ENCODE assay signal across 29 cellular contexts in genomic region chr2:15801904-15802303, GRCh38.
"Had no signal": no experiment of that assay in that cellular context is flagged by ENCODE, and none has a peak within 500 bp of the region (broad histone marks: within the 10 kb centered on the region; RNA-seq: fewer than 3 reads in every experiment).

No MANE protein-coding gene starts in this region.

- H3K27ac ChIP-seq: breast epithelium, cardiac muscle cell, coronary artery, esophagus muscularis mucosa, foreskin keratinocyte, gastrocnemius medialis, WERI-Rb-1 had no signal

- H3K4me3 ChIP-seq: breast epithelium, cardiac muscle cell, coronary artery, esophagus muscularis mucosa, gastrocnemius medialis had no signal

- DNase-seq: activated B cell treated with CpG ODN at 0.5 μM for 24 hours; activated CD4-positive, alpha-beta T cell treated with anti-CD3 and anti-CD28 coated beads for 48 hours; activated CD4-positive, alpha-beta T cell treated with anti-CD3 and anti-CD28 coated beads, Interleukin-2, amount 50 U/mL, for 1 hour; activated CD4-positive, alpha-beta T cell treated with anti-CD3 and anti-CD28 coated beads, Interleukin-2, amount 50 U/mL, for 48 hours; activated CD8-positive, alpha-beta memory T cell treated with anti-CD3 and anti-CD28 coated beads for 24 hours; activated CD8-positive, alpha-beta T cell treated with anti-CD3 and anti-CD28 coated beads for 36 hours; activated effector memory CD4-positive, alpha-beta T cell treated with Interleukin-2 at 50 U/mL for 16 hours; activated gamma-delta T cell treated with Interleukin-2 at 50 U/mL for 16 hours; activated naive CD4-positive, alpha-beta T cell treated with anti-CD3 and anti-CD28 coated beads, Interleukin-2, amount 50 U/mL, for 16 hours; activated naive CD4-positive, alpha-beta T cell treated with Interleukin-2 at 50 U/mL for 16 hours; activated T-cell treated with anti-CD3 and anti-CD28 coated beads, Interleukin-2, amount 50 U/mL, for 4 hours; amniotic stem cell; central memory CD4-positive, alpha-beta T cell; effector CD4-positive, alpha-beta T cell; effector memory CD8-positive, alpha-beta T cell; erythroblast; foreskin keratinocyte; gastrocnemius medialis; glutamatergic neuron; T-helper 1 cell; T-helper 17 cell; T1000; WERI-Rb-1 had no signal

- H3K4me1 ChIP-seq: breast epithelium, foreskin keratinocyte, gastrocnemius medialis had no signal

- H3K36me3 ChIP-seq: breast epithelium, cardiac muscle cell, esophagus muscularis mucosa, gastrocnemius medialis, WERI-Rb-1 had no signal

- H3K9me3 ChIP-seq: breast epithelium, esophagus muscularis mucosa, gastrocnemius medialis had no signal

- H3K27me3 ChIP-seq: breast epithelium, cardiac muscle cell, foreskin keratinocyte, gastrocnemius medialis had no signal

- ATAC-seq: activated CD4-positive, CD25-positive, alpha-beta regulatory T cell treated with anti-CD3 and anti-CD28 coated beads, Interleukin-2, amount 50 U/mL, for 24 hours; activated CD8-positive, alpha-beta T cell treated with anti-CD3 and anti-CD28 coated beads for 36 hours; activated T-cell treated with anti-CD3 and anti-CD28 coated beads, Interleukin-2, amount 50 U/mL, for 4 hours; activated T-helper 17 cell treated with anti-CD3 and anti-CD28 coated beads, Interleukin-2, amount 50 U/mL, for 72 hours; effector memory CD8-positive, alpha-beta T cell; foreskin keratinocyte; gastrocnemius medialis; T-helper 17 cell had no signal
